ENCODE assay signal across 10 cellular contexts in the genomic region with DNA sequence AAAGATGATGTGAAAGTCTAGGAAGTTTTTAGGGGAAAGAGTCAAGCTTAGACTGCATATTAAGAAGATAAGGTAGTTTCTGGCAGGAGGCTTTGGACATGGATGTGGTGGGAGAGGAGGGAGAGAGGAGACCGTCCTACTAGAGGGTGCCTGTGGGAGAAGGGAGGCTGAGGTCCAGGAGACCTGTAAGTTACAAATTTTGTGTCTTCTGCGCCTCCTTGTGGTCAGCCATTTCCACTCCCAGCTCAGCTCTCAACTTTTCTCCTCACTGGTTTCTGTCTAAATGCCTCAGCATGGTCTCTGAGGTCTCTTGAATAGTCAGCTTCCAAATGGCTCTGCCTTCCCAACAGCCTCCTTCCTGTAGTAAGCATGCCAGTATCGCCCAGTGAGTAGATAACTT.
DNase-seq lines count a peak whose midpoint lies in the region; ATAC-seq and TF ChIP-seq lines count a peak whose summit lies in the region.
"Had no signal": no experiment of that assay in that cellular context is flagged by ENCODE, and none has a peak within 500 bp of the region (broad histone marks: within the 10 kb centered on the region; RNA-seq: fewer than 3 reads in every experiment).

No MANE protein-coding gene starts in this region.

- no peaks in the 10 kb centered on the region for H3K36me3 ChIP-seq in gastrocnemius medialis
- H3K36me3 ChIP-seq: BLaER1 had no signal

- intact Hi-C loops in gastrocnemius medialis (cut with DNase I; ENCODE audit: low total_unique reads) = no loop called here

- H3K27me3 ChIP-seq in gastrocnemius medialis = no peaks in the 10 kb centered on the region
- H3K27me3 ChIP-seq: BLaER1 had no signal

- no peaks in the 10 kb centered on the region for H3K9me3 ChIP-seq in gastrocnemius medialis
- H3K9me3 ChIP-seq: BLaER1 had no signal

- ATAC-seq in gastrocnemius medialis (peak in 1 of 2 donors; percentile 37), GM18505 (IDR thresholded peaks at IDR 0.05; ENCODE audit: unreplicated experiment) (no peak)

- H3K4me3 ChIP-seq in gastrocnemius medialis = no peak overlapping the region
- H3K4me3 ChIP-seq: BLaER1, skin epidermis had no signal

- TF ChIP-seq POLR2A in gastrocnemius medialis (IDR thresholded peaks at IDR 0.05) = no peak
- TF ChIP-seq POLR2A in GM18505 (IDR thresholded peaks at IDR 0.05; ENCODE audit: borderline replicate concordance, extremely low read depth, insufficient read depth, insufficient read length) = no peak

- peak in 3 of 5 experiments; percentile 15 to 36 (median 31) for TF ChIP-seq CTCF in gastrocnemius medialis (IDR thresholded peaks at IDR 0.05 in 4 of 5, conservative IDR thresholded peaks at IDR 0.05 in 1 of 5)

- no peak overlapping the region for H3K27ac ChIP-seq in gastrocnemius medialis
- H3K27ac ChIP-seq: BLaER1, skin epidermis had no signal

- TF ChIP-seq RAD21 in Ishikawa (IDR thresholded peaks at IDR 0.05; ENCODE audit: low read depth) = peak; percentile 57

- TF ChIP-seq EP300 in Ishikawa (IDR thresholded peaks at IDR 0.05; ENCODE audit: borderline replicate concordance) = no peak

- peaks cover 0 to 13% of the 10 kb centered on the region in 2 donors for H3K4me1 ChIP-seq in gastrocnemius medialis

- peak in 2 of 3 experiments; percentile 3 to 17 for DNase-seq in NCI-H1417 (lab: John Stamatoyannopoulos, UW)
- DNase-seq in NCI-H1417 treated with DMSO at 0.1 percent for 48 hours (lab: John Stamatoyannopoulos, UW) = no peak
- peak; percentile 21 for DNase-seq in UCSD-AML1 (lab: John Stamatoyannopoulos, UW; ENCODE audit: unreplicated experiment)
- DNase-seq in glomerular visceral epithelial cell (ENCODE audit: extremely low spot score) = peak; percentile 41
- no peak for DNase-seq in gastrocnemius medialis
- no peak for DNase-seq in ureter (ENCODE audit: low spot score)

- in situ Hi-C loops in gastrocnemius medialis (cut with MboI; ENCODE audit: low sequenced_read_pairs in 4 of 4) = loop anchor here in 2 of 4 donors (25.0 kb wide), 2 partner anchors 858 to 1483 kb away; no protein-coding TSS in a partner anchor

TF ChIP-seq in Ishikawa, 13 proteins besides CTCF, POLR2A, EP300 and RAD21:
- TF ChIP-seq EGR1 (IDR thresholded peaks at IDR 0.05) (no peak), CREB1 (IDR thresholded peaks at IDR 0.05; ENCODE audit: low read depth) (no peak), NFIC (IDR thresholded peaks at IDR 0.05) (no peak)
- TF ChIP-seq, protein P1, sequence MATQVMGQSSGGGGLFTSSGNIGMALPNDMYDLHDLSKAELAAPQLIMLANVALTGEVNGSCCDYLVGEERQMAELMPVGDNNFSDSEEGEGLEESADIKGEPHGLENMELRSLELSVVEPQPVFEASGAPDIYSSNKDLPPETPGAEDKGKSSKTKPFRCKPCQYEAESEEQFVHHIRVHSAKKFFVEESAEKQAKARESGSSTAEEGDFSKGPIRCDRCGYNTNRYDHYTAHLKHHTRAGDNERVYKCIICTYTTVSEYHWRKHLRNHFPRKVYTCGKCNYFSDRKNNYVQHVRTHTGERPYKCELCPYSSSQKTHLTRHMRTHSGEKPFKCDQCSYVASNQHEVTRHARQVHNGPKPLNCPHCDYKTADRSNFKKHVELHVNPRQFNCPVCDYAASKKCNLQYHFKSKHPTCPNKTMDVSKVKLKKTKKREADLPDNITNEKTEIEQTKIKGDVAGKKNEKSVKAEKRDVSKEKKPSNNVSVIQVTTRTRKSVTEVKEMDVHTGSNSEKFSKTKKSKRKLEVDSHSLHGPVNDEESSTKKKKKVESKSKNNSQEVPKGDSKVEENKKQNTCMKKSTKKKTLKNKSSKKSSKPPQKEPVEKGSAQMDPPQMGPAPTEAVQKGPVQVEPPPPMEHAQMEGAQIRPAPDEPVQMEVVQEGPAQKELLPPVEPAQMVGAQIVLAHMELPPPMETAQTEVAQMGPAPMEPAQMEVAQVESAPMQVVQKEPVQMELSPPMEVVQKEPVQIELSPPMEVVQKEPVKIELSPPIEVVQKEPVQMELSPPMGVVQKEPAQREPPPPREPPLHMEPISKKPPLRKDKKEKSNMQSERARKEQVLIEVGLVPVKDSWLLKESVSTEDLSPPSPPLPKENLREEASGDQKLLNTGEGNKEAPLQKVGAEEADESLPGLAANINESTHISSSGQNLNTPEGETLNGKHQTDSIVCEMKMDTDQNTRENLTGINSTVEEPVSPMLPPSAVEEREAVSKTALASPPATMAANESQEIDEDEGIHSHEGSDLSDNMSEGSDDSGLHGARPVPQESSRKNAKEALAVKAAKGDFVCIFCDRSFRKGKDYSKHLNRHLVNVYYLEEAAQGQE (IDR thresholded peaks at IDR 0.05; ENCODE audit: low read depth) = no peak
- TF ChIP-seq, protein P2, sequence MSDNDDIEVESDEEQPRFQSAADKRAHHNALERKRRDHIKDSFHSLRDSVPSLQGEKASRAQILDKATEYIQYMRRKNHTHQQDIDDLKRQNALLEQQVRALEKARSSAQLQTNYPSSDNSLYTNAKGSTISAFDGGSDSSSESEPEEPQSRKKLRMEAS (IDR thresholded peaks at IDR 0.05) = no peak

Comparison
In these comparisons a context has a peak if more than half of its experiments do, and no peak if none do; other contexts are left out.
1. DNase-seq: peak in NCI-H1417 (2 of 3), UCSD-AML1 (single experiment) and glomerular visceral epithelial cell (single experiment); none in NCI-H1417 treated with DMSO at 0.1 percent for 48 hours (single experiment), gastrocnemius medialis (0 of 2) and ureter (single experiment).